ENCODE assay signal across 8 cellular contexts in the genomic region with DNA sequence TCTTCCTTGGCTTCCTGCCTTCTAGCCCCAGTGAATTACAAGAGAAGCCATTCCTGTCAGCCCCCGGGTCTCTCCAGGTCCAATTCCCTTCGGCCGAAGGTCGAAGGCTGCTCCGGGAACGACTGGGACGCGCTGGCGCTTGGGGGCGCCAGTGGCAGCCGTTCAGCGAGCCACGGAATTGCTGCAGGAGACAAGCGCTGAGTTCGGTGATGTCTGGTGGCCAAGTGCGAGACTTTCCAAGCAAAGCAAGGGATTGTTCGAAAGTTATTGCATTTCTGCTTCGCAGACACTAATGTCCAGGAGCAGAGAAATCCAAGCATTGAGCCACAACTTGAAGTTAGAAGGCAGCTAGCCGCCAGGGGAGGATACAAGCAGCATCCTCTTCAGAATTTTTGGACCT. TPM values are rescaled to one million over a fixed set of nuclear protein-coding genes. Genes with fewer than 3 reads are reported as not detected.
DNase-seq lines count a peak whose midpoint lies in the region; ATAC-seq lines count a peak whose summit lies in the region.

No MANE protein-coding gene starts in this region.

- H3K36me3 ChIP-seq in HAP-1 (replicated peaks): no peaks in the 10 kb centered on the region
- H3K36me3 ChIP-seq in adipocyte (ENCODE audit: control insufficient read depth, insufficient read depth, low read length, severe bottlenecking): no peaks in the 10 kb centered on the region
- H3K36me3 ChIP-seq in iPS-20b (ENCODE audit: insufficient read depth, low read depth, low read length): no peaks in the 10 kb centered on the region

- in situ Hi-C loops in HAP-1 (cut with MboI; ENCODE audit: low sequenced_read_pairs): no loop called here

- H3K4me3 ChIP-seq in HAP-1: no peak overlapping the region
- H3K4me3 ChIP-seq in adipocyte (ENCODE audit: low read length): peak overlapping the region; percentile 82
- peak overlapping the region; percentile 77 for H3K4me3 ChIP-seq in iPS-20b (ENCODE audit: low read length)

- H3K9ac ChIP-seq in adipocyte (ENCODE audit: low read length): no peak overlapping the region
- H3K9ac ChIP-seq in iPS-20b (ENCODE audit: low read depth, low read length): no peak overlapping the region

- H3K27me3 ChIP-seq in HAP-1 (ENCODE audit: low read depth) (peaks cover 53% of the 10 kb centered on the region), adipocyte (replicated peaks; ENCODE audit: control insufficient read depth, insufficient read depth, low read length) (peaks cover 58% of the 10 kb centered on the region), iPS-20b (ENCODE audit: insufficient read depth, low read length) (peaks cover 67% of the 10 kb centered on the region)

- H3K27ac ChIP-seq in iPS-20b (ENCODE audit: low read length): no peak overlapping the region

- ATAC-seq in GM21528 (IDR thresholded peaks at IDR 0.05; ENCODE audit: low FRiP score, unreplicated experiment): no peak

- peak; percentile 63 for DNase-seq in Ammon's horn (ENCODE audit: low spot score)
- DNase-seq in HAP-1 (ENCODE audit: low spot score in 2 of 2): peak; percentile 21 to 61
- DNase-seq in adipocyte (ENCODE audit: low read depth): peak; percentile 81
- peak; percentile 22 for DNase-seq in stimulated activated CD8-positive, alpha-beta memory T cell treated with anti-CD3 and anti-CD28 coated beads, Interleukin-4, amount 100 ng/mL, for 48 hours
- no peak for DNase-seq in activated gamma-delta T cell treated with Interleukin-2 at 50 U/mL for 16 hours
- no peak for DNase-seq in HT-29 (ENCODE audit: low spot score)

- H3K9me3 ChIP-seq in HAP-1 (no peaks in the 10 kb centered on the region), adipocyte (ENCODE audit: control insufficient read depth, low read length) (no peaks in the 10 kb centered on the region), iPS-20b (ENCODE audit: insufficient read depth, low read depth, low read length) (no peaks in the 10 kb centered on the region)

- H3K4me1 ChIP-seq in HAP-1 (no peaks in the 10 kb centered on the region), adipocyte (ENCODE audit: control insufficient read depth, insufficient read depth, low read length) (peaks cover 32% of the 10 kb centered on the region), iPS-20b (ENCODE audit: insufficient read depth, low read length) (peaks cover 7% of the 10 kb centered on the region)

RNA-seq across cellular contexts. Expression of a gene that starts 1.1 kb away (rescaled TPM):
- total RNA-seq in HT-29 (2014; rRNA removed; shearing (Covaris generic)): not detected in 2 replicates

Comparison
In these comparisons a context has a peak if more than half of its experiments do, and no peak if none do; other contexts are left out.
1. DNase-seq: peak in Ammon's horn (single experiment), HAP-1 (2 of 2), adipocyte (single experiment) and stimulated activated CD8-positive, alpha-beta memory T cell treated with anti-CD3 and anti-CD28 coated beads, Interleukin-4, amount 100 ng/mL, for 48 hours (single experiment); none in activated gamma-delta T cell treated with Interleukin-2 at 50 U/mL for 16 hours (single experiment) and HT-29 (single experiment).